Comparison of ENCODE assay signal across 28 cellular contexts in the genomic region with DNA sequence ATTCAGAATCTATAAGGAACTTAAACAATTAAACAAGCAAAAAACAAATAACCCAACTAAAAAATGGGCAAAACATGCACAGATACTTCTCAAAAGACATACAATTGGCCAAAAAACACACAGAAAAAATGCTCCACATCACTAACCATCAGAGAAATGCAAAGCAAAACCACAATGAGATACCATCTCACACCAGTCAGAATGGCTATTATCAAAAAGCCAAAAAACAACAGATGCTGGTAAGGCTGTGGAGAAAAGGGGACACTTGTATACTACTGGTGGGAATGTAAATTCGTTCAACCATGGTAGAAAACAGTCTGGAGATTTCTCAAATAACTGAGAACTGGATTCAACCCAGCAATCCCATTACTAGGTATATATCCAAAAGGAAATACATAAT. TPM values are rescaled to one million over a fixed set of nuclear protein-coding genes. Genes with fewer than 3 reads are reported as not detected.
DNase-seq lines count a peak whose midpoint lies in the region; ATAC-seq, FAIRE-seq and TF ChIP-seq lines count a peak whose summit lies in the region.
"Had no signal": no experiment of that assay in that cellular context is flagged by ENCODE, and none has a peak within 500 bp of the region (broad histone marks: within the 10 kb centered on the region; RNA-seq: fewer than 3 reads in every experiment).

No MANE protein-coding gene starts in this region.

- no peak for TF ChIP-seq RAD21 in K562 (CRISPR knock-in tag; conservative IDR thresholded peaks at IDR 0.05 in 1 of 2, IDR thresholded peaks at IDR 0.05 in 1 of 2)

- 18% methylated on average over 1 of the region's 1 CpG for WGBS in K562 (ENCODE audit: insufficient coverage, low coverage, missing lambda C conversion rate)
- 61% methylated on average over 1 of the region's 1 CpG for WGBS in smooth muscle cell (ENCODE audit: low lambda C conversion rate)

- H3K9me3 Mint-ChIP-seq in activated CD4-positive, alpha-beta T cell treated with anti-CD3 and anti-CD28 coated beads, Interleukin-2, amount 10 ng/mL, durations not matched to agents 7 days and 5 days: peaks cover 7% of the 10 kb centered on the region
- H3K9me3 Mint-ChIP-seq: CD8-positive, alpha-beta memory T cell had no signal

- H3F3A ChIP-seq in Loucy (ENCODE audit: low read depth): peaks cover 4% of the 10 kb centered on the region; the same call in 1 of the 2 replicates
- H3F3A ChIP-seq in smooth muscle cell (ENCODE audit: low read depth): no peaks in the 10 kb centered on the region

- no peaks in the 10 kb centered on the region for H3K9me3 ChIP-seq in Loucy (ENCODE audit: insufficient read depth, low read depth, low read length)
- no peaks in the 10 kb centered on the region for H3K9me3 ChIP-seq in K562 (replicated peaks; ENCODE audit: control insufficient read depth, insufficient read depth, low read depth, low read length)
- H3K9me3 ChIP-seq in smooth muscle cell (replicated peaks; ENCODE audit: low read depth): no peaks in the 10 kb centered on the region
- H3K9me3 ChIP-seq: A549 had no signal

- no peak overlapping the region for H3K27ac ChIP-seq in K562 (ENCODE audit: extremely low read depth, low read depth, low read length)
- no peak overlapping the region for H3K27ac ChIP-seq in smooth muscle cell (ENCODE audit: low read depth)
- H3K27ac ChIP-seq: A549, RWPE1 had no signal

- H3K36me3 ChIP-seq in Loucy (ENCODE audit: insufficient read depth, low read length) (no peaks in the 10 kb centered on the region), K562 (ENCODE audit: control insufficient read depth, insufficient read depth, low read length) (no peaks in the 10 kb centered on the region), smooth muscle cell (ENCODE audit: low read depth) (no peaks in the 10 kb centered on the region)

- no peaks in the 10 kb centered on the region for H3K9me2 ChIP-seq in Loucy (replicated peaks; ENCODE audit: low read depth, low read length)

- no peaks in the 10 kb centered on the region for H3K79me2 ChIP-seq in Loucy (ENCODE audit: insufficient read depth, low read length)
- H3K79me2 ChIP-seq in K562 (ENCODE audit: control insufficient read depth, insufficient read depth, low read length): no peaks in the 10 kb centered on the region; the same call in 2 of the 3 replicates
- no peaks in the 10 kb centered on the region for H3K79me2 ChIP-seq in smooth muscle cell (ENCODE audit: low read depth)

- H2AFZ ChIP-seq in Loucy (ENCODE audit: low read length) (no peak overlapping the region), K562 (ENCODE audit: low read depth, low read length) (no peak overlapping the region; the same call in 1 of the 2 replicates), smooth muscle cell (ENCODE audit: low read depth) (no peak overlapping the region)

- POLR2A ChIA-PET in activated CD4-positive, alpha-beta T cell treated with anti-CD3 and anti-CD28 coated beads, Interleukin-2, amount 10 ng/mL, durations not matched to agents 7 days and 5 days (lab: Charles Lee): no interaction called here
- POLR2A ChIA-PET in K562 (lab: Yijun Ruan, JAX): no interaction called here

- H3K27me3 ChIP-seq in Loucy (ENCODE audit: insufficient read depth, low read length, poor library complexity, severe bottlenecking) (no peaks in the 10 kb centered on the region), K562 (ENCODE audit: control insufficient read depth in 2 of 2, insufficient read depth in 2 of 2, low read length in 2 of 2) (no peaks in the 10 kb centered on the region), smooth muscle cell (ENCODE audit: low read depth) (peaks cover 20% of the 10 kb centered on the region)

- H3K9ac ChIP-seq in Loucy (ENCODE audit: low read depth, low read length, poor library complexity, severe bottlenecking): no peak overlapping the region
- H3K9ac ChIP-seq in K562 (ENCODE audit: insufficient read depth in 1 of 2, low read depth in 2 of 2, low read length in 2 of 2): no peak overlapping the region
- no peak overlapping the region for H3K9ac ChIP-seq in smooth muscle cell (ENCODE audit: low read depth)

- H3K4me3 ChIP-seq in Loucy (ENCODE audit: low read length, poor library complexity, severe bottlenecking): no peak overlapping the region
- no peak overlapping the region for H3K4me3 ChIP-seq in K562
- no peak overlapping the region for H3K4me3 ChIP-seq in smooth muscle cell
- H3K4me3 ChIP-seq: A549 had no signal

- H3K27ac Mint-ChIP-seq in activated CD4-positive, alpha-beta T cell treated with anti-CD3 and anti-CD28 coated beads, Interleukin-2, amount 10 ng/mL, durations not matched to agents 7 days and 5 days: peak overlapping the region; percentile 10
- H3K27ac Mint-ChIP-seq: CD14-positive monocyte; CD8-positive, alpha-beta memory T cell; T-helper 1 cell treated with Interleukin-12 subunit alpha and Interleukin-12 subunit beta and Interleukin-4 antibody, amounts not matched to agents 30 μg/mL and 1 μg/mL, for 36 hours had no signal

- no peak for ATAC-seq in K562
- ATAC-seq: A549, HepG2, Panc1 had no signal

- peaks cover 4% of the 10 kb centered on the region for H3K36me3 Mint-ChIP-seq in activated CD4-positive, alpha-beta T cell treated with anti-CD3 and anti-CD28 coated beads, Interleukin-2, amount 10 ng/mL, durations not matched to agents 7 days and 5 days (ENCODE audit: low read depth)
- H3K36me3 Mint-ChIP-seq: CD14-positive monocyte had no signal

- TF ChIP-seq EP300 in K562 (IDR thresholded peaks at IDR 0.05; ENCODE audit: low read length): no peak

- H3K4me2 ChIP-seq in Loucy (ENCODE audit: low read depth, low read length, poor library complexity, severe bottlenecking) (peak overlapping the region; percentile 31), K562 (ENCODE audit: insufficient read depth, low read length) (no peak overlapping the region), smooth muscle cell (no peak overlapping the region)
- H3K4me2 ChIP-seq: A549 had no signal

- CTCF ChIA-PET in activated CD4-positive, alpha-beta T cell treated with anti-CD3 and anti-CD28 coated beads, Interleukin-2, amount 10 ng/mL, durations not matched to agents 7 days and 5 days (lab: Charles Lee): no interaction called here
- CTCF ChIA-PET in K562 (lab: Yijun Ruan, JAX; ENCODE audit: low intra/inter-chr PET ratio): no interaction called here

- TF ChIP-seq POLR2A in K562 (conservative IDR thresholded peaks at IDR 0.05): no peak

- peaks cover 4% of the 10 kb centered on the region for H3K4me1 Mint-ChIP-seq in activated CD4-positive, alpha-beta T cell treated with anti-CD3 and anti-CD28 coated beads, Interleukin-2, amount 10 ng/mL, durations not matched to agents 7 days and 5 days

- intact Hi-C loops in K562 (cut with micrococcal nuclease): no loop called here

- H3K9me1 ChIP-seq in K562 (ENCODE audit: control insufficient read depth, insufficient read depth, low read length): no peaks in the 10 kb centered on the region

- no peak overlapping the region for H3K4me3 Mint-ChIP-seq in activated CD4-positive, alpha-beta T cell treated with anti-CD3 and anti-CD28 coated beads, Interleukin-2, amount 10 ng/mL, durations not matched to agents 7 days and 5 days
- H3K4me3 Mint-ChIP-seq: CD14-positive monocyte; CD8-positive, alpha-beta memory T cell; T-helper 1 cell treated with Interleukin-12 subunit alpha and Interleukin-12 subunit beta and Interleukin-4 antibody, amounts not matched to agents 30 μg/mL and 1 μg/mL, for 36 hours had no signal

- TF ChIP-seq CTCF in Loucy (conservative IDR thresholded peaks at IDR 0.05; ENCODE audit: low read length) (no peak), K562 (IDR thresholded peaks at IDR 0.05 in 2 of 3, conservative IDR thresholded peaks at IDR 0.05 in 1 of 3; ENCODE audit: insufficient read depth in 2 of 3, low read depth in 1 of 3, low read length in 3 of 3) (no peak), D721Med (IDR thresholded peaks at IDR 0.05; ENCODE audit: insufficient read depth, missing control alignments) (no peak), smooth muscle cell (IDR thresholded peaks at IDR 0.05; ENCODE audit: borderline replicate concordance, insufficient read depth, poor library complexity, severe bottlenecking) (no peak)

- BruUV-seq in K562 (replicated peaks; lab: Mats Ljungman, UMichigan): no TSS peak

- H3K4me1 ChIP-seq in Loucy (ENCODE audit: insufficient read depth, low read length, poor library complexity, severe bottlenecking): peaks cover 18% of the 10 kb centered on the region
- no peaks in the 10 kb centered on the region; a peak in 3 of 5 replicates for H3K4me1 ChIP-seq in K562 (replicated peaks in 1 of 2; ENCODE audit: control insufficient read depth in 2 of 2, insufficient read depth in 2 of 2, low read length in 2 of 2)
- no peaks in the 10 kb centered on the region for H3K4me1 ChIP-seq in smooth muscle cell (ENCODE audit: low read depth)
- H3K4me1 ChIP-seq: A549 had no signal

- no peak for DNase-seq in activated CD4-positive, alpha-beta T cell treated with anti-CD3 and anti-CD28 coated beads, Interleukin-2, amount 10 ng/mL, durations not matched to agents 7 days and 5 days
- DNase-seq in activated CD4-positive, alpha-beta T cell treated with anti-CD3 and anti-CD28 coated beads, Interleukin-2, amount 50 U/mL, for 48 hours: no peak
- DNase-seq in K562 (ENCODE audit: extremely low read depth in 1 of 4, low spot score in 3 of 4) (no peak), D721Med (ENCODE audit: insufficient read length, low spot score) (no peak), NCI-H187 (lab: John Stamatoyannopoulos, UW) (no peak), smooth muscle cell (lab: John Stamatoyannopoulos, UW; ENCODE audit: unreplicated experiment) (no peak)
- DNase-seq: AML-193; CD8-positive, alpha-beta memory T cell; DMS153; DND-41; Kasumi-1; MV-4-11; NCI-H2029 treated with DMSO at 0.1 percent for 48 hours; NCI-H226; NCI-H510A; NCI-H69; SHP77 treated with DMSO at 0.1 percent for 48 hours; SW 1271 had no signal

- FAIRE-seq in K562 (lab: Jason Lieb, UNC) (peak; percentile 19), D721Med (lab: Jason Lieb, UNC) (no peak)
- FAIRE-seq: A549, H54, HepG2 had no signal

- peaks cover 3% of the 10 kb centered on the region for H3K27me3 Mint-ChIP-seq in activated CD4-positive, alpha-beta T cell treated with anti-CD3 and anti-CD28 coated beads, Interleukin-2, amount 10 ng/mL, durations not matched to agents 7 days and 5 days

- in situ Hi-C loops in K562 (cut with MboI): no loop called here

- no peaks in the 10 kb centered on the region for H4K20me1 ChIP-seq in Loucy (ENCODE audit: insufficient read depth, low read length, poor library complexity, severe bottlenecking)
- no peaks in the 10 kb centered on the region for H4K20me1 ChIP-seq in K562 (replicated peaks; ENCODE audit: control insufficient read depth, insufficient read depth, low read length)
- no peaks in the 10 kb centered on the region for H4K20me1 ChIP-seq in smooth muscle cell (ENCODE audit: low read depth)

RNA-seq across cellular contexts. Expression of a gene that starts 24.8 kb away (rescaled TPM):
- total RNA-seq in activated CD4-positive, alpha-beta T cell treated with anti-CD3 and anti-CD28 coated beads, Interleukin-2, amount 10 ng/mL, durations not matched to agents 7 days and 5 days: under 1 TPM; 0.07 to 0.21 TPM
- 0.25 TPM in 1 of 2 replicates, not detected in the other for total RNA-seq in K562 (2011; cell fraction: chromatin; rRNA removed; ENCODE audit: low replicate concordance)
- not detected in 2 replicates for total RNA-seq in K562 (2011; cell fraction: nucleolus; rRNA removed)
- not detected in 2 replicates for total RNA-seq in K562 (2011; cell fraction: nucleoplasm; rRNA removed)
- total RNA-seq in K562 (2014; rRNA removed) (0.18 and 0.29 TPM in 2 replicates), K562 (2014; rRNA removed; fragmentation: Illumina TruSeq; extraction: Trizol) (0.29 and 0.36 TPM in 2 replicates), K562 (2015; rRNA removed; fragmentation: Illumina TruSeq; extraction: Trizol) (0.43 and 0.75 TPM in 2 replicates), K562 (2021) (0.20 and 0.22 TPM in 2 replicates), smooth muscle cell (not detected in 2 replicates)
- polyA plus RNA-seq in K562 (2011; rRNA removed) (0.05 and 0.13 TPM in 2 replicates), K562 (2014; fragmentation: Illumina TruSeq; extraction: Trizol) (0.25 and 0.37 TPM in 2 replicates), K562 (2014; fragmentation: Nextera tagmentation; extraction: Ambion mirVana) (under 1 TPM; 0.27 to 0.35 TPM), K562 (2014; rRNA removed) (0.23 and 0.98 TPM in 2 replicates), smooth muscle cell (not detected in 2 replicates)
- polyA plus RNA-seq in K562 (2011; cell fraction: cytosol; rRNA removed): 0.07 TPM in 1 of 2 replicates, not detected in the other
- polyA plus RNA-seq in K562 (2011; cell fraction: nucleus; rRNA removed): not detected in 2 replicates
- polyA plus RNA-seq in K562 (2012): 0.27 and 0.35 TPM in 2 replicates
- 0.25 TPM in 1 of 2 replicates, not detected in the other for polyA minus RNA-seq in K562 (2011; rRNA and poly(A)+ RNA removed)
- polyA minus RNA-seq in K562 (2011; cell fraction: cytosol; rRNA and poly(A)+ RNA removed): not detected in 2 replicates
- not detected in 2 replicates for polyA minus RNA-seq in K562 (2011; cell fraction: nucleus; rRNA and poly(A)+ RNA removed)
- total RNA-seq: HepG2, HT1080, MCF 10A had no signal
- polyA plus RNA-seq: A549, CD14-positive monocyte, HepG2 had no signal

RNA-seq across cellular contexts. Expression of a gene that starts 32.1 kb away (rescaled TPM):
- 100 to 1,000 TPM; 137 to 138 TPM for total RNA-seq in activated CD4-positive, alpha-beta T cell treated with anti-CD3 and anti-CD28 coated beads, Interleukin-2, amount 10 ng/mL, durations not matched to agents 7 days and 5 days
- total RNA-seq in K562 (2011; cell fraction: chromatin; rRNA removed; ENCODE audit: low replicate concordance): 119 and 120 TPM in 2 replicates
- 83.6 and 92.2 TPM in 2 replicates for total RNA-seq in K562 (2011; cell fraction: nucleolus; rRNA removed)
- 114 and 167 TPM in 2 replicates for total RNA-seq in K562 (2011; cell fraction: nucleoplasm; rRNA removed)
- total RNA-seq in K562 (2014; rRNA removed) (67.9 and 83.1 TPM in 2 replicates), K562 (2014; rRNA removed; fragmentation: Illumina TruSeq; extraction: Trizol) (43.0 and 46.6 TPM in 2 replicates), K562 (2015; rRNA removed; fragmentation: Illumina TruSeq; extraction: Trizol) (29.5 and 30.2 TPM in 2 replicates), K562 (2021) (62.2 and 71.4 TPM in 2 replicates), smooth muscle cell (not detected in 2 replicates)
- polyA plus RNA-seq in K562 (2011; rRNA removed) (22.0 and 60.4 TPM in 2 replicates), K562 (2014; fragmentation: Illumina TruSeq; extraction: Trizol) (67.6 and 69.5 TPM in 2 replicates), K562 (2014; fragmentation: Nextera tagmentation; extraction: Ambion mirVana) (1 to 10 TPM; 4.8 to 8.8 TPM), K562 (2014; rRNA removed) (76.8 and 88.7 TPM in 2 replicates), smooth muscle cell (not detected in 2 replicates)
- polyA plus RNA-seq in K562 (2011; cell fraction: cytosol; rRNA removed): 20.3 and 83.5 TPM in 2 replicates
- polyA plus RNA-seq in K562 (2011; cell fraction: nucleus; rRNA removed): 34.5 and 117 TPM in 2 replicates
- polyA plus RNA-seq in K562 (2012): 57.6 and 120 TPM in 2 replicates
- 22.0 and 65.1 TPM in 2 replicates for polyA minus RNA-seq in K562 (2011; rRNA and poly(A)+ RNA removed)
- 15.4 and 43.7 TPM in 2 replicates for polyA minus RNA-seq in K562 (2011; cell fraction: cytosol; rRNA and poly(A)+ RNA removed)
- polyA minus RNA-seq in K562 (2011; cell fraction: nucleus; rRNA and poly(A)+ RNA removed): 24.7 and 46.7 TPM in 2 replicates
- total RNA-seq: HepG2 had no signal
- polyA plus RNA-seq: A549 had no signal

Comparison
In these comparisons a context has a peak if more than half of its experiments do, and no peak if none do; other contexts are left out.
1. RNA of a gene that starts 32.1 kb away (total RNA-seq): 137 to 138 TPM in activated CD4-positive, alpha-beta T cell treated with anti-CD3 and anti-CD28 coated beads, Interleukin-2, amount 10 ng/mL, durations not matched to agents 7 days and 5 days and 29.5 to 167 TPM in K562; not detected in smooth muscle cell; every median in the first group is over 10 times any median in the second.